8 cellular contexts compared by ENCODE assay signal in the genomic region with DNA sequence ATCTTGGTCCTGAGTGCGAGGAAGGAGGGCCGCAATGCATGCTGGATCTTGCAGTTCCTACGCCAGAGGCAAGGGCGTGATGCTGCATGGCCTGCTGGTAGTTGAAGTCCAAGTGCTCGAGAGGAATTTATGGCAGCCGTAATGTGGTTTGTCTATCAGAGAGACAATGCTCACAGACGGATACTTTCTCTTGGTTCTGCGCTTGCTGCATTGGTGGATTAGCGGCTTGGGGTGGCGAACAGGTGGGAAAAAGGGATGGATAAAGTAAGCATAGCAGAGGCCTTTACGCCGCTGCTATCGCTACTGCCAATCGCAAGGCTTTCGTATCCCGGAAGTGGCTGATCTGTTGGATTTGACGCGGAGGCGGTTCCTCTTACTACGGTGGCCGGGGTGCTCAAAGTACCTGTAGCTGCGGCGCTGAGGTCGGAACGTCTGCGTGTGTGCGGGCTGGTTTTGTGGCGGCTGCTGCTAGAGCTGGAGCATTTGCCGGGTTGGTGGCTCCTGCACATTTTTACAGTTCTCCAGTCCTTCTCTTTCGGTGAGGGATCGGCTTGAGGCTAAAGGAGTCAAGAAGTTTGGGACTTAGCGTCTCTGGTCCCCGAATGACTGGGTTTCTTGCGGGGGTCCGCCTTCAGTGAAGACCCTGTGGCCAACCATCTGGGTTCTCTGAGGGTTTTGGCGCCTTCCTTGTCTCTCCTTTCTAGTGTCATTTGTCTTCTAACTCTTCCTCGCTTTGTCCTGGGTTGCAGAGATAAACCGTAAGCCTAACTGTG. TPM values are rescaled to one million over a fixed set of nuclear protein-coding genes. Genes with fewer than 3 reads are reported as not detected.
DNase-seq lines count a peak whose midpoint lies in the region; ATAC-seq, FAIRE-seq and TF ChIP-seq lines count a peak whose summit lies in the region.

A gene with protein sequence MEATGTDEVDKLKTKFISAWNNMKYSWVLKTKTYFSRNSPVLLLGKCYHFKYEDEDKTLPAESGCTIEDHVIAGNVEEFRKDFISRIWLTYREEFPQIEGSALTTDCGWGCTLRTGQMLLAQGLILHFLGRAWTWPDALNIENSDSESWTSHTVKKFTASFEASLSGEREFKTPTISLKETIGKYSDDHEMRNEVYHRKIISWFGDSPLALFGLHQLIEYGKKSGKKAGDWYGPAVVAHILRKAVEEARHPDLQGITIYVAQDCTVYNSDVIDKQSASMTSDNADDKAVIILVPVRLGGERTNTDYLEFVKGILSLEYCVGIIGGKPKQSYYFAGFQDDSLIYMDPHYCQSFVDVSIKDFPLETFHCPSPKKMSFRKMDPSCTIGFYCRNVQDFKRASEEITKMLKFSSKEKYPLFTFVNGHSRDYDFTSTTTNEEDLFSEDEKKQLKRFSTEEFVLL (plus strand): TSS at position 397 of the 773 bp plus-strand sequence. CDS start 19,655 bp downstream, outside the sequence.

- FAIRE-seq in islet of Langerhans (lab: Jason Lieb, UNC) = peak; percentile 94

- H3K4me3 Mint-ChIP-seq in activated B cell treated with CpG ODN at 0.5 μM for 24 hours = no peak within 1 kb of the TSS

- ATAC-seq in GM19023 (IDR thresholded peaks at IDR 0.05; ENCODE audit: unreplicated experiment) (peak; percentile 99), HG03196 (IDR thresholded peaks at IDR 0.05; ENCODE audit: unreplicated experiment) (peak; percentile 94), activated B cell treated with CpG ODN at 0.5 μM for 24 hours (ENCODE audit: low read depth) (peak; percentile 94)

- no peak within 1 kb of the TSS for H3K27ac Mint-ChIP-seq in activated B cell treated with CpG ODN at 0.5 μM for 24 hours

- DNase-seq in AG09309 (ENCODE audit: low read depth) = peak; percentile 90
- DNase-seq in NCI-H226 = peak; percentile 94
- peak; percentile 79 for DNase-seq in activated B cell treated with CpG ODN at 0.5 μM for 24 hours
- DNase-seq in cerebellar cortex (ENCODE audit: low spot score) = peak; percentile 98
- peak; percentile 84 for DNase-seq in stimulated activated CD4-positive, alpha-beta T cell treated with anti-CD3 and anti-CD28 coated beads, Interleukin-12 subunit alpha, Interleukin-12 subunit beta, amount 100 ng/mL, for 4 hours

- H3K36me3 Mint-ChIP-seq in activated B cell treated with CpG ODN at 0.5 μM for 24 hours (ENCODE audit: low read depth) = no peaks in the 10 kb centered on the region

- TF ChIP-seq CTCF in AG09309 (IDR thresholded peaks at IDR 0.05; ENCODE audit: control insufficient read depth, insufficient read depth, low read depth, low read length, missing control alignments) = no peak
- TF ChIP-seq CTCF in activated B cell treated with CpG ODN at 0.5 μM for 24 hours (IDR thresholded peaks at IDR 0.05) = no peak

- peak within 1 kb of the TSS; percentile 80 for H3K4me3 ChIP-seq in AG09309 (ENCODE audit: control insufficient read depth, low read depth, low read length)

- H3K9me3 Mint-ChIP-seq in activated B cell treated with CpG ODN at 0.5 μM for 24 hours = no peaks in the 10 kb centered on the region

- peaks cover 20% of the 10 kb centered on the region for H3K4me1 Mint-ChIP-seq in activated B cell treated with CpG ODN at 0.5 μM for 24 hours

- POLR2A ChIA-PET in activated B cell treated with CpG ODN at 0.5 μM for 24 hours (lab: Charles Lee) = interaction anchor here (0.6 to 2.7 kb wide), 13 partner anchors 9 to 348 kb away, joined by 3 to 33 read pairs (median 5); no protein-coding TSS in a partner anchor

- intact Hi-C loops in activated B cell treated with CpG ODN at 0.5 μM for 24 hours (cut with micrococcal nuclease) = loop anchor here (1.0 to 10.0 kb wide), 10 partner anchors 12 to 1709 kb away; a partner anchor contains a TSS

- H3K27me3 Mint-ChIP-seq in activated B cell treated with CpG ODN at 0.5 μM for 24 hours = no peaks in the 10 kb centered on the region

- CTCF ChIA-PET in activated B cell treated with CpG ODN at 0.5 μM for 24 hours (lab: Charles Lee) = interaction anchor here (1.0 kb wide), 1 partner anchor 9 kb away, joined by 3 read pairs; no protein-coding TSS in a partner anchor

RNA-seq across cellular contexts. Expression of the gene that starts here (rescaled TPM):
- total RNA-seq in activated B cell treated with CpG ODN at 0.5 μM for 24 hours = 24.2 and 28.4 TPM in 2 replicates

Comparison
In these comparisons a context has a peak if more than half of its experiments do, and no peak if none do; other contexts are left out.
1. Peak in every context shown above with its lines: DNase-seq, ATAC-seq and H3K4me3 ChIP-seq.